ENCODE assay signal across 12 cellular contexts in genomic region chr21:42747267-42747701, GRCh38.
DNase-seq lines count a peak whose midpoint lies in the region; ATAC-seq and TF ChIP-seq lines count a peak whose summit lies in the region.
"Had no signal": no experiment of that assay in that cellular context is flagged by ENCODE, and none has a peak within 500 bp of the region (broad histone marks: within the 10 kb centered on the region; RNA-seq: fewer than 3 reads in every experiment).

No MANE protein-coding gene starts in this region.

- peaks cover 9% of the 10 kb centered on the region for H3K36me3 Mint-ChIP-seq in CD4-positive, alpha-beta T cell (ENCODE audit: low read depth)
- H3K36me3 Mint-ChIP-seq in endodermal cell (ENCODE audit: low read depth): peaks cover 46% of the 10 kb centered on the region

- POLR2A ChIA-PET in CD4-positive, alpha-beta T cell (lab: Charles Lee): interaction anchor here (1.0 to 3.7 kb wide), 7 partner anchors 10 to 133 kb away, joined by 3 to 69 read pairs (median 7); partner anchors contain the start of gene PDE9A

- no peak overlapping the region for H3K9ac ChIP-seq in endodermal cell (ENCODE audit: extremely low read depth, low read length, poor library complexity, severe bottlenecking)
- H3K9ac ChIP-seq in trophoblast cell (ENCODE audit: low read length): no peak overlapping the region

- H3K14ac ChIP-seq in trophoblast cell (ENCODE audit: low read length): peak overlapping the region; percentile 42

- peak overlapping the region; percentile 63 for H4K91ac ChIP-seq in trophoblast cell (ENCODE audit: low read depth, low read length)

- H3K4me1 ChIP-seq in RWPE2 (ENCODE audit: insufficient read depth, poor library complexity, severe bottlenecking) (no peaks in the 10 kb centered on the region), endodermal cell (ENCODE audit: control insufficient read depth, insufficient read depth, low read length) (peaks cover 5% of the 10 kb centered on the region), trophoblast cell (ENCODE audit: control insufficient read depth in 1 of 2, insufficient read depth in 2 of 2, low read length in 2 of 2) (peaks cover 12 to 15% of the 10 kb centered on the region in 2 experiments)
- H3K4me1 ChIP-seq: uterus had no signal

- H2BK5ac ChIP-seq in trophoblast cell (ENCODE audit: low read depth, low read length, poor library complexity): no peak overlapping the region

- H3K4me3 ChIP-seq in RWPE2 (ENCODE audit: severe bottlenecking) (no peak overlapping the region), endodermal cell (ENCODE audit: low read length) (no peak overlapping the region), trophoblast cell (ENCODE audit: low read depth, low read length) (no peak overlapping the region)
- H3K4me3 ChIP-seq: uterus had no signal

- ATAC-seq in CD4-positive, alpha-beta T cell (ENCODE audit: poor library complexity): no peak
- ATAC-seq in RWPE2 (ENCODE audit: low read depth): no peak
- no peak for ATAC-seq in HG03378 (IDR thresholded peaks at IDR 0.05; ENCODE audit: unreplicated experiment)

- CTCF ChIA-PET in CD4-positive, alpha-beta T cell (lab: Charles Lee): interaction anchor here (1.5 kb wide), 1 partner anchor 63 kb away, joined by 4 read pairs; no protein-coding TSS in a partner anchor

- H3K23ac ChIP-seq in trophoblast cell (ENCODE audit: low read length): no peak overlapping the region

- intact Hi-C loops in CD4-positive, alpha-beta T cell (cut with DNase I, micrococcal nuclease): loop anchor here (1.0 to 5.0 kb wide), 5 partner anchors 9 to 90 kb away; no protein-coding TSS in a partner anchor

- 84 to 87% methylated on average over 9 to 10 of the region's 10 CpGs for WGBS in endodermal cell (ENCODE audit: insufficient coverage in 1 of 2, insufficient read length in 1 of 2), 2 experiments
- no CpG with 5 or more reads among the region's 10 CpGs for WGBS in trophoblast cell (ENCODE audit: extremely low coverage, insufficient coverage, insufficient read length)

- no peaks in the 10 kb centered on the region for H3K9me3 ChIP-seq in CD4-positive, alpha-beta T cell (ENCODE audit: control insufficient read depth, low read length)
- no peaks in the 10 kb centered on the region for H3K9me3 ChIP-seq in RWPE2 (ENCODE audit: severe bottlenecking)
- no peaks in the 10 kb centered on the region for H3K9me3 ChIP-seq in endodermal cell (ENCODE audit: control insufficient read depth, low read length)
- no peaks in the 10 kb centered on the region for H3K9me3 ChIP-seq in trophoblast cell (ENCODE audit: insufficient read depth, low read depth, low read length)
- H3K9me3 ChIP-seq: uterus had no signal

- H2BK12ac ChIP-seq in trophoblast cell (ENCODE audit: low read length): peak overlapping the region; percentile 51

- H3K79me2 ChIP-seq in trophoblast cell (ENCODE audit: control insufficient read depth, insufficient read depth, low read length, poor library complexity): no peaks in the 10 kb centered on the region

- no peak for TF ChIP-seq CTCF in CD4-positive, alpha-beta T cell (IDR thresholded peaks at IDR 0.05)
- TF ChIP-seq CTCF in RWPE2 (IDR thresholded peaks at IDR 0.05; ENCODE audit: poor library complexity, severe bottlenecking) (no peak), endodermal cell (conservative IDR thresholded peaks at IDR 0.05) (no peak)

- peak overlapping the region; percentile 13 for H2AK5ac ChIP-seq in trophoblast cell (ENCODE audit: low read length)

- no peak for DNase-seq in CD4-positive, alpha-beta T cell
- DNase-seq in RWPE2 (ENCODE audit: low spot score) (peak; percentile 30), endodermal cell (no peak), trophoblast cell (no peak), 8988T (no peak), activated gamma-delta T cell treated with Interleukin-2 at 50 U/mL for 16 hours (no peak)
- DNase-seq in activated effector memory CD4-positive, alpha-beta T cell treated with anti-CD3 and anti-CD28 coated beads, Interleukin-2, amount 50 U/mL, for 16 hours: no peak
- DNase-seq: cerebellar nuclear complex, NCI-H510A, SHP77, uterus had no signal

- H4K8ac ChIP-seq in trophoblast cell (ENCODE audit: low read depth, low read length): no peak overlapping the region

- H3K27me3 ChIP-seq in CD4-positive, alpha-beta T cell (ENCODE audit: control insufficient read depth, insufficient read depth, low read length): no peaks in the 10 kb centered on the region
- no peaks in the 10 kb centered on the region for H3K27me3 ChIP-seq in RWPE2 (ENCODE audit: insufficient read depth, poor library complexity, severe bottlenecking)
- no peaks in the 10 kb centered on the region for H3K27me3 ChIP-seq in endodermal cell (ENCODE audit: control insufficient read depth, insufficient read depth, low read length, poor library complexity, severe bottlenecking)
- H3K27me3 ChIP-seq in trophoblast cell (ENCODE audit: insufficient read depth, low read length): no peaks in the 10 kb centered on the region
- H3K27me3 ChIP-seq: uterus had no signal

- H3K4me2 ChIP-seq in trophoblast cell (ENCODE audit: low read length): no peak overlapping the region

- no peak overlapping the region for H2AFZ ChIP-seq in trophoblast cell (ENCODE audit: insufficient read depth, low read length, poor library complexity)

- peak overlapping the region; percentile 76 for H3K27ac ChIP-seq in CD4-positive, alpha-beta T cell (ENCODE audit: low read depth, low read length)
- H3K27ac ChIP-seq in RWPE2 (ENCODE audit: poor library complexity, severe bottlenecking): no peak overlapping the region
- H3K27ac ChIP-seq in endodermal cell (ENCODE audit: low read depth, low read length): peak overlapping the region; percentile 67
- H3K27ac ChIP-seq in trophoblast cell (ENCODE audit: low read depth, low read length): no peak overlapping the region

- H2BK120ac ChIP-seq in trophoblast cell (ENCODE audit: insufficient read depth, low read length, poor library complexity): no peak overlapping the region

- H3K27ac Mint-ChIP-seq in CD4-positive, alpha-beta T cell: peak overlapping the region; percentile 99
- peak overlapping the region; percentile 30 for H3K27ac Mint-ChIP-seq in endodermal cell

- H3K27me3 Mint-ChIP-seq in CD4-positive, alpha-beta T cell: no peaks in the 10 kb centered on the region
- no peaks in the 10 kb centered on the region for H3K27me3 Mint-ChIP-seq in endodermal cell (ENCODE audit: insufficient read depth)

- peak overlapping the region; percentile 7 for H3K18ac ChIP-seq in trophoblast cell (ENCODE audit: low read length)

- H3K9me3 Mint-ChIP-seq in CD4-positive, alpha-beta T cell: no peaks in the 10 kb centered on the region
- no peaks in the 10 kb centered on the region for H3K9me3 Mint-ChIP-seq in endodermal cell

- H3K4me3 Mint-ChIP-seq in CD4-positive, alpha-beta T cell: peak overlapping the region; percentile 57
- H3K4me3 Mint-ChIP-seq in endodermal cell: no peak overlapping the region

- no peaks in the 10 kb centered on the region for H3K36me3 ChIP-seq in RWPE2 (ENCODE audit: low read depth)
- H3K36me3 ChIP-seq in endodermal cell (ENCODE audit: control insufficient read depth, insufficient read depth, low read length): peaks cover 9% of the 10 kb centered on the region
- peaks cover 2 to 6% of the 10 kb centered on the region in 2 experiments for H3K36me3 ChIP-seq in trophoblast cell (ENCODE audit: control insufficient read depth in 1 of 2, insufficient read depth in 2 of 2, low read length in 2 of 2)
- H3K36me3 ChIP-seq: uterus had no signal

- no peak overlapping the region for H3K4ac ChIP-seq in trophoblast cell (ENCODE audit: low read depth, low read length)

- H3K79me1 ChIP-seq in trophoblast cell (ENCODE audit: low read length): no peaks in the 10 kb centered on the region

- peak overlapping the region; percentile 35 for H4K12ac ChIP-seq in trophoblast cell (ENCODE audit: low read depth, low read length)

- H3K4me1 Mint-ChIP-seq in CD4-positive, alpha-beta T cell (ENCODE audit: low read depth): peaks cover 29% of the 10 kb centered on the region
- H3K4me1 Mint-ChIP-seq in endodermal cell: peaks cover 25% of the 10 kb centered on the region

Comparison
In these comparisons a context has a peak if more than half of its experiments do, and no peak if none do; other contexts are left out.
1. H3K27ac ChIP-seq: peak in CD4-positive, alpha-beta T cell (single experiment) and endodermal cell (single experiment); none in RWPE2 (single experiment) and trophoblast cell (single experiment).